ENCODE assay signal across 1 cellular context in genomic region chr11:118688851-118689502, GRCh38.
TF ChIP-seq lines count a peak whose summit lies in the region.

No MANE protein-coding gene starts in this region.

TF ChIP-seq in IMR-90, 13 proteins besides CTCF, POLR2A, EP300 and RAD21 (continued from another document):
- TF ChIP-seq, protein P1, sequence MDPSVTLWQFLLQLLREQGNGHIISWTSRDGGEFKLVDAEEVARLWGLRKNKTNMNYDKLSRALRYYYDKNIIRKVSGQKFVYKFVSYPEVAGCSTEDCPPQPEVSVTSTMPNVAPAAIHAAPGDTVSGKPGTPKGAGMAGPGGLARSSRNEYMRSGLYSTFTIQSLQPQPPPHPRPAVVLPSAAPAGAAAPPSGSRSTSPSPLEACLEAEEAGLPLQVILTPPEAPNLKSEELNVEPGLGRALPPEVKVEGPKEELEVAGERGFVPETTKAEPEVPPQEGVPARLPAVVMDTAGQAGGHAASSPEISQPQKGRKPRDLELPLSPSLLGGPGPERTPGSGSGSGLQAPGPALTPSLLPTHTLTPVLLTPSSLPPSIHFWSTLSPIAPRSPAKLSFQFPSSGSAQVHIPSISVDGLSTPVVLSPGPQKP (IDR thresholded peaks at IDR 0.05; ENCODE audit: borderline replicate concordance, low read depth, low read length) = no peak
- no peak for TF ChIP-seq CEBPB (IDR thresholded peaks at IDR 0.05; ENCODE audit: low read depth, low read length)
- no peak for TF ChIP-seq NFE2L2 (IDR thresholded peaks at IDR 0.05; ENCODE audit: low read depth, low read length)
- TF ChIP-seq RCOR1 (IDR thresholded peaks at IDR 0.05; ENCODE audit: insufficient replicate concordance, low read length) = no peak
- TF ChIP-seq MAFK (IDR thresholded peaks at IDR 0.05; ENCODE audit: low read depth, low read length) = no peak
- TF ChIP-seq BHLHE40 (IDR thresholded peaks at IDR 0.05; ENCODE audit: low read depth, low read length) = no peak
- TF ChIP-seq FOS (IDR thresholded peaks at IDR 0.05; ENCODE audit: low read depth, low read length) = no peak
